Comparison of ENCODE assay signal across 34 cellular contexts in genomic region chr2:137405496-137405895, GRCh38.
"Had no signal": no experiment of that assay in that cellular context is flagged by ENCODE, and none has a peak within 500 bp of the region (broad histone marks: within the 10 kb centered on the region; RNA-seq: fewer than 3 reads in every experiment).

No MANE protein-coding gene starts in this region.

- H3K27ac ChIP-seq: adrenal gland, body of pancreas, brain microvascular endothelial cell, breast epithelium, VCaP had no signal

- FAIRE-seq: astrocyte, TTC549 had no signal

- H3K9me3 ChIP-seq: adrenal gland, body of pancreas, breast epithelium had no signal

- DNase-seq: activated B cell treated with CpG ODN at 0.5 μM for 24 hours; activated CD4-positive, alpha-beta memory T cell treated with anti-CD3 and anti-CD28 coated beads for 36 hours; activated CD4-positive, alpha-beta T cell treated with anti-CD3 and anti-CD28 coated beads for 4 hours; activated CD4-positive, alpha-beta T cell treated with anti-CD3 and anti-CD28 coated beads, Interleukin-2, amount 10 ng/mL, durations not matched to agents 24 days and 14 days; activated CD4-positive, alpha-beta T cell treated with anti-CD3 and anti-CD28 coated beads, Interleukin-2, amount 50 U/mL, for 1 hour; activated CD4-positive, alpha-beta T cell treated with anti-CD3 and anti-CD28 coated beads, Interleukin-2, amount 50 U/mL, for 4 hours; activated CD4-positive, CD25-positive, alpha-beta regulatory T cell treated with anti-CD3 and anti-CD28 coated beads, Interleukin-2, amount 50 U/mL, for 72 hours; activated CD8-positive, alpha-beta memory T cell treated with anti-CD3 and anti-CD28 coated beads, Interleukin-2, amount 50 U/mL, for 4 hours; activated CD8-positive, alpha-beta T cell treated with anti-CD3 and anti-CD28 coated beads for 36 hours; activated effector memory CD4-positive, alpha-beta T cell treated with anti-CD3 and anti-CD28 coated beads, Interleukin-2, amount 50 U/mL, for 16 hours; activated gamma-delta T cell treated with Interleukin-2 at 50 U/mL for 16 hours; activated naive CD4-positive, alpha-beta T cell; activated naive CD4-positive, alpha-beta T cell treated with anti-CD3 and anti-CD28 coated beads for 36 hours; activated naive CD4-positive, alpha-beta T cell treated with anti-CD3 and anti-CD28 coated beads, Interleukin-2, amount 50 U/mL, for 16 hours; activated naive CD8-positive, alpha-beta T cell treated with anti-CD3 and anti-CD28 coated beads for 36 hours; activated T-cell treated with anti-CD3 and anti-CD28 coated beads for 4 hours; activated T-cell treated with anti-CD3 and anti-CD28 coated beads, Interleukin-2, amount 50 U/mL, for 1 hour; activated T-cell treated with anti-CD3 and anti-CD28 coated beads, Interleukin-2, amount 50 U/mL, for 4 hours; activated T-cell treated with anti-CD3 and anti-CD28 coated beads, Interleukin-2, amount 50 U/mL, for 72 hours; adrenal gland; amniotic stem cell; aorta; body of pancreas; brain microvascular endothelial cell; central memory CD4-positive, alpha-beta T cell; T-helper 1 cell; T-helper 2 cell; T-helper 9 cell had no signal

- H3K36me3 ChIP-seq: adrenal gland, brain microvascular endothelial cell, breast epithelium had no signal

- H3K27me3 ChIP-seq: adrenal gland, body of pancreas, brain microvascular endothelial cell, breast epithelium had no signal

- H3K4me3 ChIP-seq: adrenal gland, body of pancreas, breast epithelium had no signal

- ATAC-seq: activated CD8-positive, alpha-beta T cell treated with anti-CD3 and anti-CD28 coated beads for 36 hours; activated naive CD4-positive, alpha-beta T cell treated with anti-CD3 and anti-CD28 coated beads, Interleukin-2, amount 50 U/mL, for 72 hours; activated T-cell treated with anti-CD3 and anti-CD28 coated beads, Interleukin-2, amount 50 U/mL, for 4 hours; activated T-cell treated with anti-CD3 and anti-CD28 coated beads, Interleukin-2, amount 50 U/mL, for 72 hours; activated T-helper 17 cell treated with anti-CD3 and anti-CD28 coated beads, Interleukin-2, amount 50 U/mL, for 72 hours; body of pancreas had no signal

- H3K4me1 ChIP-seq: adrenal gland, body of pancreas, breast epithelium had no signal
